7 cellular contexts compared by ENCODE assay signal in the genomic region with DNA sequence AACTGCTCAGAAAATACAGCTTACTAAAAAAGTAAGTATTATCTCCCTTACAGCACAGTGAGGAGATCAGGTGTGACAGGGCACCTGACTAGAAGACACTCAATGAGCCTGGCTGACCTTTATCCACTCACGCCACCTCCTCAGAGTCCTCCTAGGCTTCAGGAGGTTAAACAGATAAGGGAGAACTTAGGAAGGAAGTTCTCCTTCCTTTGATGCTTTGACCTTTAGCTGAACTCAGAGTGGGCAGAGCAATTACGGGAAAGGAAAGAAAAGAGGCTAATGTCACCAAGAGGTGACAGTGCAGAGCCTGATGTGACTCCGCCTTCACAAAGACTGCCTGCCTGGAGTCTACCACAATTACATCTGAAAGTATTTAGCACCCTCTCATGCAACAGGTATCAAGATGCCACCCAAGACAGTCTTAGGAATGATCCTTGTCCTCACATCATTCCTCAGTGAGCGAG. TPM values are rescaled to one million over a fixed set of nuclear protein-coding genes. Genes with fewer than 3 reads are reported as not detected.
DNase-seq lines count a peak whose midpoint lies in the region; ATAC-seq, FAIRE-seq and TF ChIP-seq lines count a peak whose summit lies in the region.

No MANE protein-coding gene starts in this region.

- intact Hi-C loops in activated CD8-positive, alpha-beta T cell treated with anti-CD3 and anti-CD28 coated beads for 36 hours (cut with micrococcal nuclease) = loop anchor here (10.0 kb wide), 1 partner anchor 168 kb away; no protein-coding TSS in a partner anchor

- peaks cover 0 to 2% of the 10 kb centered on the region in 2 donors for H3K36me3 ChIP-seq in small intestine (ENCODE audit: control insufficient read depth in 2 of 2, insufficient read depth in 2 of 2, low read length in 2 of 2)

- peak overlapping the region; percentile 66 for H3K4me3 Mint-ChIP-seq in activated CD8-positive, alpha-beta T cell treated with anti-CD3 and anti-CD28 coated beads for 36 hours

- no peak for TF ChIP-seq CTCF in activated CD8-positive, alpha-beta T cell treated with anti-CD3 and anti-CD28 coated beads for 36 hours (IDR thresholded peaks at IDR 0.05)
- TF ChIP-seq CTCF in omental fat pad (IDR thresholded peaks at IDR 0.05) = no peak

- DNase-seq in activated CD8-positive, alpha-beta T cell treated with anti-CD3 and anti-CD28 coated beads for 36 hours = peak; percentile 61
- DNase-seq in small intestine (peak; percentile 75), omental fat pad (ENCODE audit: low spot score) (no peak), NCI-H1930 (lab: John Stamatoyannopoulos, UW) (no peak), NCI-H1694 treated with DMSO at 0.1 percent for 48 hours (lab: John Stamatoyannopoulos, UW) (no peak)

- H3K36me3 Mint-ChIP-seq in activated CD8-positive, alpha-beta T cell treated with anti-CD3 and anti-CD28 coated beads for 36 hours (ENCODE audit: low read depth) = peaks cover 9% of the 10 kb centered on the region

- POLR2A ChIA-PET in activated CD8-positive, alpha-beta T cell treated with anti-CD3 and anti-CD28 coated beads for 36 hours (lab: Charles Lee) = interaction anchor here (0.6 to 4.6 kb wide), 3 partner anchors 28 to 38 kb away, joined by 3 to 29 read pairs (median 12); no protein-coding TSS in a partner anchor

- no peaks in the 10 kb centered on the region for H3K9me3 ChIP-seq in small intestine (ENCODE audit: control insufficient read depth, low read depth)

- H3K27ac Mint-ChIP-seq in activated CD8-positive, alpha-beta T cell treated with anti-CD3 and anti-CD28 coated beads for 36 hours = peak overlapping the region; percentile 94

- H3K4me1 ChIP-seq in small intestine (ENCODE audit: control insufficient read depth in 2 of 2, insufficient read depth in 1 of 2, low read depth in 1 of 2, low read length in 1 of 2) = peaks cover 7 to 27% of the 10 kb centered on the region in 2 donors

- H3K9me3 Mint-ChIP-seq in activated CD8-positive, alpha-beta T cell treated with anti-CD3 and anti-CD28 coated beads for 36 hours = no peaks in the 10 kb centered on the region

- no peaks in the 10 kb centered on the region for H3K27me3 Mint-ChIP-seq in activated CD8-positive, alpha-beta T cell treated with anti-CD3 and anti-CD28 coated beads for 36 hours

- peaks cover 64% of the 10 kb centered on the region for H3K4me1 Mint-ChIP-seq in activated CD8-positive, alpha-beta T cell treated with anti-CD3 and anti-CD28 coated beads for 36 hours (ENCODE audit: low read depth)

- no peak for FAIRE-seq in small intestine (lab: Jason Lieb, UNC)

- CTCF ChIA-PET in activated CD8-positive, alpha-beta T cell treated with anti-CD3 and anti-CD28 coated beads for 36 hours (lab: Charles Lee) = interaction anchor here (2.2 kb wide), 1 partner anchor 38 kb away, joined by 9 read pairs; no protein-coding TSS in a partner anchor

- WGBS in small intestine, 3 donors = 48 to 57% (median 50%) methylated on average over 4 of the region's 4 CpGs

- no peaks in the 10 kb centered on the region for H3K27me3 ChIP-seq in small intestine (ENCODE audit: control insufficient read depth in 2 of 2, insufficient read depth in 2 of 2, low read length in 2 of 2)

- peak overlapping the region; percentile 16 to 77 for H3K27ac ChIP-seq in small intestine (ENCODE audit: low read depth in 1 of 2, low read length in 1 of 2)

- ATAC-seq in GM19324 (IDR thresholded peaks at IDR 0.05; ENCODE audit: low FRiP score, unreplicated experiment) (peak; percentile 45), HG03025 (IDR thresholded peaks at IDR 0.05; ENCODE audit: low FRiP score, unreplicated experiment) (peak; percentile 36), omental fat pad (ENCODE audit: low FRiP score) (no peak)
- peak; percentile 62 for ATAC-seq in activated CD8-positive, alpha-beta T cell treated with anti-CD3 and anti-CD28 coated beads for 36 hours

- no peak overlapping the region for H3K4me3 ChIP-seq in small intestine (ENCODE audit: low read depth in 1 of 2, low read length in 2 of 2)

RNA-seq across cellular contexts. Expression of a gene that starts 36.7 kb away (rescaled TPM):
- 10 to 100 TPM; 18.5 to 19.4 TPM for total RNA-seq in activated CD8-positive, alpha-beta T cell treated with anti-CD3 and anti-CD28 coated beads for 36 hours
- polyA plus RNA-seq in small intestine = 10 to 100 TPM; 17.7 to 43.4 (median 25.9) TPM
- 100 to 1,000 TPM; 210 to 247 (median 229) TPM for total RNA-seq in omental fat pad

Comparison
In these comparisons a context has a peak if more than half of its experiments do, and no peak if none do; other contexts are left out.
1. DNase-seq: peak in activated CD8-positive, alpha-beta T cell treated with anti-CD3 and anti-CD28 coated beads for 36 hours (single experiment) and small intestine (single experiment); none in omental fat pad (single experiment), NCI-H1930 (0 of 2) and NCI-H1694 treated with DMSO at 0.1 percent for 48 hours (single experiment).
2. RNA of a gene that starts 36.7 kb away (total RNA-seq): 210 to 247 TPM in omental fat pad; 18.5 to 19.4 TPM in activated CD8-positive, alpha-beta T cell treated with anti-CD3 and anti-CD28 coated beads for 36 hours; every median in the first group is over 10 times any median in the second.